In genomic region chr4:1628892-1629703, GRCh38 we compare ENCODE assay signal across 8 cellular contexts. TPM values are rescaled to one million over a fixed set of nuclear protein-coding genes. Genes with fewer than 3 reads are reported as not detected.
DNase-seq lines count a peak whose midpoint lies in the region; ATAC-seq and TF ChIP-seq lines count a peak whose summit lies in the region.

No MANE protein-coding gene starts in this region.

- WGBS in liver: 45% methylated on average over 25 of the region's 25 CpGs

- no peaks in the 10 kb centered on the region for H3K36me3 ChIP-seq in liver (ENCODE audit: control insufficient read depth in 4 of 4, insufficient read depth in 3 of 4, low read depth in 1 of 4, low read length in 3 of 4)

- no peaks in the 10 kb centered on the region for H3K27me3 ChIP-seq in liver (ENCODE audit: control insufficient read depth in 4 of 4, insufficient read depth in 4 of 4, low read length in 3 of 4)

- DNase-seq in NCI-H510A treated with DMSO at 0.1 percent for 48 hours (lab: John Stamatoyannopoulos, UW): peak; percentile 6
- DNase-seq in NCI-H510A (lab: John Stamatoyannopoulos, UW): no peak
- DNase-seq in NB4 (ENCODE audit: low read depth): peak; percentile 67
- DNase-seq in activated CD4-positive, CD25-positive, alpha-beta regulatory T cell treated with anti-CD3 and anti-CD28 coated beads, Interleukin-2, amount 50 U/mL, for 72 hours: peak; percentile 78
- DNase-seq in central memory CD8-positive, alpha-beta T cell (ENCODE audit: low spot score in 2 of 2): peak; percentile 40 to 70
- peak; percentile 20 to 55 (median 54) for DNase-seq in stimulated activated CD4-positive, alpha-beta T cell treated with anti-CD3 and anti-CD28 coated beads, TNF-alpha, amount 100 ng/mL, for 48 hours (ENCODE audit: low read depth in 3 of 3)
- no peak for DNase-seq in NCI-H524 treated with DMSO at 0.1 percent for 48 hours (lab: John Stamatoyannopoulos, UW)

- peak; percentile 78 to 83 for TF ChIP-seq RAD21 in liver (IDR thresholded peaks at IDR 0.05)

- TF ChIP-seq POLR2A in NB4 (IDR thresholded peaks at IDR 0.05; ENCODE audit: extremely low read depth, insufficient read length): no peak

- H3K27ac Mint-ChIP-seq in central memory CD8-positive, alpha-beta T cell (ENCODE audit: low read depth): no peak overlapping the region

- H3K9ac ChIP-seq in liver (ENCODE audit: low read depth in 1 of 2, low read length in 2 of 2): no peak overlapping the region

- no peaks in the 10 kb centered on the region for H3K4me1 Mint-ChIP-seq in central memory CD8-positive, alpha-beta T cell

- H3K27me3 Mint-ChIP-seq in central memory CD8-positive, alpha-beta T cell: peaks cover 11% of the 10 kb centered on the region

- H3K4me3 Mint-ChIP-seq in central memory CD8-positive, alpha-beta T cell: no peak overlapping the region

- H3K9me3 Mint-ChIP-seq in central memory CD8-positive, alpha-beta T cell: no peaks in the 10 kb centered on the region

- peak; percentile 49 for ATAC-seq in central memory CD8-positive, alpha-beta T cell (replicated peaks; ENCODE audit: extremely low read depth, poor library complexity, severe bottlenecking)

- H3K36me3 Mint-ChIP-seq in central memory CD8-positive, alpha-beta T cell (ENCODE audit: insufficient read depth): peaks cover 4% of the 10 kb centered on the region

- TF ChIP-seq CTCF in NB4 (IDR thresholded peaks at IDR 0.05; ENCODE audit: low read depth, low read length) (peak; percentile 98), liver (IDR thresholded peaks at IDR 0.05; ENCODE audit: low read depth, low read length, missing input control) (peak; percentile 88)

- H3K4me3 ChIP-seq in NB4 (ENCODE audit: low read depth, low read length): no peak overlapping the region
- no peak overlapping the region for H3K4me3 ChIP-seq in liver (ENCODE audit: low read depth in 1 of 3, low read length in 3 of 3)

- H3K4me1 ChIP-seq in liver (ENCODE audit: control insufficient read depth in 4 of 4, insufficient read depth in 4 of 4, low read length in 3 of 4): no peaks in the 10 kb centered on the region

- H3K9me3 ChIP-seq in liver (ENCODE audit: control insufficient read depth in 4 of 4, low read length in 3 of 4): no peaks in the 10 kb centered on the region

- no peak overlapping the region for H3K27ac ChIP-seq in liver (ENCODE audit: low read depth in 1 of 2, low read length in 2 of 2)

TF ChIP-seq in liver, 16 proteins besides CTCF, POLR2A, EP300 and RAD21:
- no peak for TF ChIP-seq GABPA (IDR thresholded peaks at IDR 0.05 in 1 of 2, conservative IDR thresholded peaks at IDR 0.05 in 1 of 2)
- no peak for TF ChIP-seq YY1 (IDR thresholded peaks at IDR 0.05)
- TF ChIP-seq JUND (IDR thresholded peaks at IDR 0.05): no peak
- no peak for TF ChIP-seq EGR1 (IDR thresholded peaks at IDR 0.05; ENCODE audit: low read depth in 2 of 2)
- no peak for TF ChIP-seq FOXA2 (IDR thresholded peaks at IDR 0.05)
- TF ChIP-seq, protein P1, sequence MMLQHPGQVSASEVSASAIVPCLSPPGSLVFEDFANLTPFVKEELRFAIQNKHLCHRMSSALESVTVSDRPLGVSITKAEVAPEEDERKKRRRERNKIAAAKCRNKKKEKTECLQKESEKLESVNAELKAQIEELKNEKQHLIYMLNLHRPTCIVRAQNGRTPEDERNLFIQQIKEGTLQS (IDR thresholded peaks at IDR 0.05): no peak
- TF ChIP-seq, protein P2, sequence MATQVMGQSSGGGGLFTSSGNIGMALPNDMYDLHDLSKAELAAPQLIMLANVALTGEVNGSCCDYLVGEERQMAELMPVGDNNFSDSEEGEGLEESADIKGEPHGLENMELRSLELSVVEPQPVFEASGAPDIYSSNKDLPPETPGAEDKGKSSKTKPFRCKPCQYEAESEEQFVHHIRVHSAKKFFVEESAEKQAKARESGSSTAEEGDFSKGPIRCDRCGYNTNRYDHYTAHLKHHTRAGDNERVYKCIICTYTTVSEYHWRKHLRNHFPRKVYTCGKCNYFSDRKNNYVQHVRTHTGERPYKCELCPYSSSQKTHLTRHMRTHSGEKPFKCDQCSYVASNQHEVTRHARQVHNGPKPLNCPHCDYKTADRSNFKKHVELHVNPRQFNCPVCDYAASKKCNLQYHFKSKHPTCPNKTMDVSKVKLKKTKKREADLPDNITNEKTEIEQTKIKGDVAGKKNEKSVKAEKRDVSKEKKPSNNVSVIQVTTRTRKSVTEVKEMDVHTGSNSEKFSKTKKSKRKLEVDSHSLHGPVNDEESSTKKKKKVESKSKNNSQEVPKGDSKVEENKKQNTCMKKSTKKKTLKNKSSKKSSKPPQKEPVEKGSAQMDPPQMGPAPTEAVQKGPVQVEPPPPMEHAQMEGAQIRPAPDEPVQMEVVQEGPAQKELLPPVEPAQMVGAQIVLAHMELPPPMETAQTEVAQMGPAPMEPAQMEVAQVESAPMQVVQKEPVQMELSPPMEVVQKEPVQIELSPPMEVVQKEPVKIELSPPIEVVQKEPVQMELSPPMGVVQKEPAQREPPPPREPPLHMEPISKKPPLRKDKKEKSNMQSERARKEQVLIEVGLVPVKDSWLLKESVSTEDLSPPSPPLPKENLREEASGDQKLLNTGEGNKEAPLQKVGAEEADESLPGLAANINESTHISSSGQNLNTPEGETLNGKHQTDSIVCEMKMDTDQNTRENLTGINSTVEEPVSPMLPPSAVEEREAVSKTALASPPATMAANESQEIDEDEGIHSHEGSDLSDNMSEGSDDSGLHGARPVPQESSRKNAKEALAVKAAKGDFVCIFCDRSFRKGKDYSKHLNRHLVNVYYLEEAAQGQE (IDR thresholded peaks at IDR 0.05): no peak
- no peak for TF ChIP-seq TAF1 (conservative IDR thresholded peaks at IDR 0.05)
- no peak for TF ChIP-seq SP1 (IDR thresholded peaks at IDR 0.05)
- no peak for TF ChIP-seq NR2F2 (IDR thresholded peaks at IDR 0.05)
- no peak for TF ChIP-seq ZBTB33 (IDR thresholded peaks at IDR 0.05)
- no peak for TF ChIP-seq HNF4G (IDR thresholded peaks at IDR 0.05)

RNA-seq across cellular contexts. Expression of gene FAM53A, which starts 55.0 kb away (rescaled TPM):
- total RNA-seq in liver: 1 to 10 TPM in 1 of 2 donors, under 1 TPM in 1; 0.51 to 1.4 TPM
- polyA plus RNA-seq in liver: 1 to 10 TPM in 1 of 2 donors, under 1 TPM in 1; 0.44 to 2.2 TPM

Comparison
In these comparisons a context has a peak if more than half of its experiments do, and no peak if none do; other contexts are left out.
1. DNase-seq: peak in NCI-H510A treated with DMSO at 0.1 percent for 48 hours (single experiment), NB4 (single experiment), activated CD4-positive, CD25-positive, alpha-beta regulatory T cell treated with anti-CD3 and anti-CD28 coated beads, Interleukin-2, amount 50 U/mL, for 72 hours (single experiment), central memory CD8-positive, alpha-beta T cell (2 of 2) and stimulated activated CD4-positive, alpha-beta T cell treated with anti-CD3 and anti-CD28 coated beads, TNF-alpha, amount 100 ng/mL, for 48 hours (3 of 3); none in NCI-H510A (single experiment) and NCI-H524 treated with DMSO at 0.1 percent for 48 hours (single experiment).